In genomic region chr10:178208-178607, GRCh38 we compare ENCODE assay signal across 8 cellular contexts. TPM values are rescaled to one million over a fixed set of nuclear protein-coding genes. Genes with fewer than 3 reads are reported as not detected.
A peak's percentile ranks its signal among the peaks of the same experiment; 100 is the strongest.
DNase-seq lines count a peak whose midpoint lies in the region; ATAC-seq and TF ChIP-seq lines count a peak whose summit lies in the region.

No MANE protein-coding gene starts in this region.

- 12 to 13% methylated on average over 2 of the region's 2 CpGs for WGBS in body of pancreas, 2 donors

- no peak overlapping the region for H2AFZ ChIP-seq in KMS-11 (ENCODE audit: low read depth)

- no peaks in the 10 kb centered on the region for H3K36me3 ChIP-seq in KMS-11 (ENCODE audit: insufficient read depth)
- H3K36me3 ChIP-seq in body of pancreas (replicated peaks in 1 of 2; ENCODE audit: insufficient read depth in 1 of 2, low read depth in 2 of 2), result peaks cover 0 to 5% of the 10 kb centered on the region in 2 donors
- H3K36me3 ChIP-seq in ascending aorta, result peaks cover 4 to 11% of the 10 kb centered on the region in 2 donors

- TF ChIP-seq CTCF in Calu3 (IDR thresholded peaks at IDR 0.05; ENCODE audit: unreplicated experiment), result peak; percentile 24
- peak; percentile 67 for TF ChIP-seq CTCF in KMS-11 (conservative IDR thresholded peaks at IDR 0.05; ENCODE audit: low read depth, low read length)
- TF ChIP-seq CTCF in body of pancreas (IDR thresholded peaks at IDR 0.05), result peak in 5 of 7 experiments; percentile 17 to 50 (median 45)
- peak in 1 of 3 experiments; percentile 47 for TF ChIP-seq CTCF in ascending aorta (IDR thresholded peaks at IDR 0.05)

- H3K27ac ChIP-seq in KMS-11 (no peak overlapping the region), body of pancreas (no peak overlapping the region), ascending aorta (no peak overlapping the region)

- no peak overlapping the region for H3K9ac ChIP-seq in KMS-11

- no peak for DNase-seq in Calu3
- DNase-seq in body of pancreas, result no peak
- DNase-seq in lung microvascular endothelial cell (ENCODE audit: low read depth in 2 of 2), result peak; percentile 70 to 73
- no peak for DNase-seq in activated naive CD8-positive, alpha-beta T cell treated with anti-CD3 and anti-CD28 coated beads for 36 hours
- no peak for DNase-seq in activated naive CD4-positive, alpha-beta T cell treated with anti-CD3 and anti-CD28 coated beads for 36 hours
- no peak for DNase-seq in ascending aorta (ENCODE audit: low spot score in 2 of 2)

- no peaks in the 10 kb centered on the region for H3K4me1 Mint-ChIP-seq in Calu3 (ENCODE audit: low read depth, unreplicated experiment)
- peaks cover 18% of the 10 kb centered on the region for H3K4me1 Mint-ChIP-seq in activated naive CD8-positive, alpha-beta T cell treated with anti-CD3 and anti-CD28 coated beads for 36 hours
- peaks cover 21% of the 10 kb centered on the region for H3K4me1 Mint-ChIP-seq in activated naive CD4-positive, alpha-beta T cell treated with anti-CD3 and anti-CD28 coated beads for 36 hours (ENCODE audit: low read depth)

- H3K4me3 ChIP-seq in KMS-11 (IDR thresholded peaks at IDR 0.05; ENCODE audit: insufficient read depth, low read depth, low read length) (no peak overlapping the region), body of pancreas (no peak overlapping the region), ascending aorta (no peak overlapping the region)

- no peaks in the 10 kb centered on the region for H3K27me3 Mint-ChIP-seq in Calu3 (ENCODE audit: unreplicated experiment)
- no peaks in the 10 kb centered on the region for H3K27me3 Mint-ChIP-seq in activated naive CD8-positive, alpha-beta T cell treated with anti-CD3 and anti-CD28 coated beads for 36 hours
- H3K27me3 Mint-ChIP-seq in activated naive CD4-positive, alpha-beta T cell treated with anti-CD3 and anti-CD28 coated beads for 36 hours (ENCODE audit: low read depth), result no peaks in the 10 kb centered on the region

- H3K4me2 ChIP-seq in KMS-11, result no peak overlapping the region

- H3K4me3 Mint-ChIP-seq in Calu3 (ENCODE audit: low read depth, unreplicated experiment), result no peak overlapping the region
- no peak overlapping the region for H3K4me3 Mint-ChIP-seq in activated naive CD8-positive, alpha-beta T cell treated with anti-CD3 and anti-CD28 coated beads for 36 hours
- H3K4me3 Mint-ChIP-seq in activated naive CD4-positive, alpha-beta T cell treated with anti-CD3 and anti-CD28 coated beads for 36 hours, result no peak overlapping the region

- intact Hi-C loops in Calu3 (cut with micrococcal nuclease; ENCODE audit: unreplicated experiment), result no loop called here
- intact Hi-C loops in body of pancreas (cut with DNase I), result no loop called here
- intact Hi-C loops in activated naive CD4-positive, alpha-beta T cell treated with anti-CD3 and anti-CD28 coated beads for 36 hours (cut with micrococcal nuclease), result loop anchor here (1.0 to 2.0 kb wide), 2 partner anchors 31 to 292 kb away; no protein-coding TSS in a partner anchor
- intact Hi-C loops in ascending aorta (cut with DNase I), result loop anchor here (5.0 kb wide), 2 partner anchors 334 to 609 kb away; no protein-coding TSS in a partner anchor

- H3K27ac Mint-ChIP-seq in Calu3 (ENCODE audit: unreplicated experiment), result no peak overlapping the region
- no peak overlapping the region for H3K27ac Mint-ChIP-seq in activated naive CD8-positive, alpha-beta T cell treated with anti-CD3 and anti-CD28 coated beads for 36 hours
- H3K27ac Mint-ChIP-seq in activated naive CD4-positive, alpha-beta T cell treated with anti-CD3 and anti-CD28 coated beads for 36 hours, result no peak overlapping the region

- ATAC-seq in body of pancreas, result no peak
- ATAC-seq in GM18520 (IDR thresholded peaks at IDR 0.05; ENCODE audit: unreplicated experiment), result no peak

- H3K9me3 ChIP-seq in body of pancreas (no peaks in the 10 kb centered on the region), ascending aorta (no peaks in the 10 kb centered on the region)

- TF ChIP-seq POLR2A in body of pancreas (IDR thresholded peaks at IDR 0.05), result no peak

- no TSS peak for BruUV-seq in Calu3 (replicated peaks; lab: Mats Ljungman, UMichigan)

- H3K4me1 ChIP-seq in KMS-11 (ENCODE audit: low read depth, poor library complexity, severe bottlenecking) (no peaks in the 10 kb centered on the region), body of pancreas (peaks cover 5% of the 10 kb centered on the region), ascending aorta (peaks cover 0 to 2% of the 10 kb centered on the region in 2 donors)

- no peaks in the 10 kb centered on the region for H3K9me3 Mint-ChIP-seq in Calu3 (ENCODE audit: low read depth, unreplicated experiment)
- H3K9me3 Mint-ChIP-seq in activated naive CD8-positive, alpha-beta T cell treated with anti-CD3 and anti-CD28 coated beads for 36 hours, result peaks cover 2% of the 10 kb centered on the region
- H3K9me3 Mint-ChIP-seq in activated naive CD4-positive, alpha-beta T cell treated with anti-CD3 and anti-CD28 coated beads for 36 hours, result no peaks in the 10 kb centered on the region

- CTCF ChIA-PET in Calu3 (lab: Charles Lee), result no interaction called here
- CTCF ChIA-PET in activated naive CD4-positive, alpha-beta T cell treated with anti-CD3 and anti-CD28 coated beads for 36 hours (lab: Charles Lee), result no interaction called here

- H3K79me2 ChIP-seq in KMS-11 (ENCODE audit: insufficient read depth, low read depth), result no peaks in the 10 kb centered on the region

- H4K20me1 ChIP-seq in KMS-11 (ENCODE audit: insufficient read depth), result no peaks in the 10 kb centered on the region

- no peaks in the 10 kb centered on the region for H3K36me3 Mint-ChIP-seq in Calu3 (ENCODE audit: insufficient read depth, unreplicated experiment)
- peaks cover 17% of the 10 kb centered on the region for H3K36me3 Mint-ChIP-seq in activated naive CD8-positive, alpha-beta T cell treated with anti-CD3 and anti-CD28 coated beads for 36 hours
- peaks cover 8% of the 10 kb centered on the region for H3K36me3 Mint-ChIP-seq in activated naive CD4-positive, alpha-beta T cell treated with anti-CD3 and anti-CD28 coated beads for 36 hours (ENCODE audit: low read depth)

- H3K27me3 ChIP-seq in KMS-11 (ENCODE audit: insufficient read depth, low read depth), result no peaks in the 10 kb centered on the region
- no peaks in the 10 kb centered on the region for H3K27me3 ChIP-seq in body of pancreas
- H3K27me3 ChIP-seq in ascending aorta, result no peaks in the 10 kb centered on the region

RNA-seq across cellular contexts. Expression of gene ZMYND11, which starts 43.0 kb away (rescaled TPM):
- total RNA-seq in Calu3 (2022), result 37.9 and 40.3 TPM in 2 replicates
- 10 to 100 TPM; 37.6 to 43.8 TPM for total RNA-seq in body of pancreas
- 30.9 and 49.8 TPM in 2 replicates for total RNA-seq in lung microvascular endothelial cell
- 10 to 100 TPM; 21.7 to 21.8 TPM for total RNA-seq in activated naive CD8-positive, alpha-beta T cell treated with anti-CD3 and anti-CD28 coated beads for 36 hours
- 10 to 100 TPM; 10.1 to 11.0 TPM for total RNA-seq in activated naive CD4-positive, alpha-beta T cell treated with anti-CD3 and anti-CD28 coated beads for 36 hours
- total RNA-seq in ascending aorta, result 29.6 TPM

Comparison
In these comparisons a context has a peak if more than half of its experiments do, and no peak if none do; other contexts are left out.
1. DNase-seq: peak in lung microvascular endothelial cell (2 of 2); none in Calu3 (single experiment), body of pancreas (0 of 4), activated naive CD8-positive, alpha-beta T cell treated with anti-CD3 and anti-CD28 coated beads for 36 hours (single experiment), activated naive CD4-positive, alpha-beta T cell treated with anti-CD3 and anti-CD28 coated beads for 36 hours (single experiment) and ascending aorta (0 of 2).
2. intact Hi-C loops: an anchor here in activated naive CD4-positive, alpha-beta T cell treated with anti-CD3 and anti-CD28 coated beads for 36 hours (1.0 to 2.0 kb wide) and ascending aorta (5.0 kb wide); none called in Calu3 and body of pancreas.